ENCODE assay signal across 8 cellular contexts in the genomic region with DNA sequence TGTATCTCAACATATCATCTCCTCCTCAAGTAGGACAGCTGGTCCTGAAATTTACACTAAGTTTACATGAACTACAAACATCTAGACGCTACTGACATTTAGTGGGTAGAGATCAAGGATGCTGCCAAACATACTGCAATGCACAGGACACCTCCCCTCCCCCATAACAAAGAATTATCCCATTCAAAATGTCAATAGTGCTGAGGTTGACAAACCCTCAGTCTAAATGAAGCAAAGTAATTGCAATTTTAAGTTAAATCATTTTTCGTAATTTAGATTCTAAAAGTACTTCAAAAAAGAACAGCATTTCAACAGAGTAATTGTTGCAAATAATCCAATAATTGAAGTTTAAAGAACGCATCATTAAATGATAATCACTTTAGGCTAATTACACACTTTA. TPM values are rescaled to one million over a fixed set of nuclear protein-coding genes. Genes with fewer than 3 reads are reported as not detected.
A peak's percentile ranks its signal among the peaks of the same experiment; 100 is the strongest.
DNase-seq lines count a peak whose midpoint lies in the region; ATAC-seq and TF ChIP-seq lines count a peak whose summit lies in the region.

No MANE protein-coding gene starts in this region.

- no peak overlapping the region for H2AFZ ChIP-seq in ACC112 (ENCODE audit: low read length, unreplicated experiment)

- TF ChIP-seq CTCF in brain microvascular endothelial cell (IDR thresholded peaks at IDR 0.05; ENCODE audit: low read depth, low read length, missing control alignments): no peak

- no peaks in the 10 kb centered on the region for H3K27me3 ChIP-seq in ACC112 (ENCODE audit: insufficient read depth, low read length)
- no peaks in the 10 kb centered on the region for H3K27me3 ChIP-seq in brain microvascular endothelial cell (replicated peaks)

- H3K4me3 ChIP-seq in ACC112 (ENCODE audit: low read depth, low read length): peak overlapping the region; percentile 87
- H3K4me3 ChIP-seq in brain microvascular endothelial cell (ENCODE audit: low read depth, low read length): peak overlapping the region; percentile 97
- peak overlapping the region; percentile 81 for H3K4me3 ChIP-seq in mesodermal cell (ENCODE audit: extremely low read depth, insufficient read depth, low read length, poor library complexity, severe bottlenecking)

- H3K9me3 ChIP-seq in mesodermal cell (ENCODE audit: control insufficient read depth, low read length): no peaks in the 10 kb centered on the region

- DNase-seq in HT-29 (ENCODE audit: low spot score): peak; percentile 2
- no peak for DNase-seq in brain microvascular endothelial cell

- no CpG with 5 or more reads among the region's 3 CpGs for WGBS in mesodermal cell (ENCODE audit: insufficient coverage in 2 of 2), 2 experiments

- peaks cover 36% of the 10 kb centered on the region for H3K79me2 ChIP-seq in ACC112 (ENCODE audit: control insufficient read depth, insufficient read depth, low read length, unreplicated experiment)

- H3K4me1 ChIP-seq in ACC112 (ENCODE audit: control insufficient read depth, insufficient read depth, low read length, unreplicated experiment) (peaks cover 11% of the 10 kb centered on the region), mesodermal cell (ENCODE audit: control insufficient read depth, insufficient read depth, low read length, poor library complexity, severe bottlenecking) (no peaks in the 10 kb centered on the region)

- H3K36me3 ChIP-seq in ACC112 (ENCODE audit: insufficient read depth, low read length) (peaks cover 4% of the 10 kb centered on the region; the same call in 1 of the 2 replicates), brain microvascular endothelial cell (replicated peaks) (peaks cover 3% of the 10 kb centered on the region), mesodermal cell (ENCODE audit: control insufficient read depth, insufficient read depth, low read length) (peaks cover 11% of the 10 kb centered on the region)

- no peak for ATAC-seq in GM21528 (IDR thresholded peaks at IDR 0.05; ENCODE audit: low FRiP score, unreplicated experiment)
- ATAC-seq in HG02970 (IDR thresholded peaks at IDR 0.05; ENCODE audit: low FRiP score, unreplicated experiment): no peak
- ATAC-seq in HG02870 (IDR thresholded peaks at IDR 0.05; ENCODE audit: unreplicated experiment): no peak
- no peak for ATAC-seq in HG03045 (IDR thresholded peaks at IDR 0.05; ENCODE audit: unreplicated experiment)

- H3K27ac ChIP-seq in ACC112 (ENCODE audit: low read depth, low read length): peak overlapping the region; percentile 75; the same call in 1 of the 2 replicates
- H3K27ac ChIP-seq in brain microvascular endothelial cell: no peak overlapping the region
- H3K27ac ChIP-seq in mesodermal cell (ENCODE audit: low read depth, low read length, severe bottlenecking): no peak overlapping the region

- in situ Hi-C loops in brain microvascular endothelial cell (cut with HindIII; ENCODE audit: low pct_ligation_motif_present, low sequenced_read_pairs): no loop called here

RNA-seq across cellular contexts. Expression of gene PRMT9, which starts 1.2 kb away (rescaled TPM):
- total RNA-seq in HT-29 (2014; rRNA removed; shearing (Covaris generic)): 2.4 and 3.8 TPM in 2 replicates
- polyA plus RNA-seq in mesodermal cell (2013, experiment 1 of 2): 7.8 TPM
- 6.7 TPM for polyA plus RNA-seq in mesodermal cell (2013, experiment 2 of 2)

RNA-seq across cellular contexts. Expression of gene ARHGAP10, which starts 49.1 kb away (rescaled TPM):
- total RNA-seq in HT-29 (2014; rRNA removed; shearing (Covaris generic)): 4.3 and 9.3 TPM in 2 replicates
- 13.1 TPM for polyA plus RNA-seq in mesodermal cell (2013, experiment 1 of 2)
- polyA plus RNA-seq in mesodermal cell (2013, experiment 2 of 2): 16.7 TPM
